9 cellular contexts compared by ENCODE assay signal in the genomic region with DNA sequence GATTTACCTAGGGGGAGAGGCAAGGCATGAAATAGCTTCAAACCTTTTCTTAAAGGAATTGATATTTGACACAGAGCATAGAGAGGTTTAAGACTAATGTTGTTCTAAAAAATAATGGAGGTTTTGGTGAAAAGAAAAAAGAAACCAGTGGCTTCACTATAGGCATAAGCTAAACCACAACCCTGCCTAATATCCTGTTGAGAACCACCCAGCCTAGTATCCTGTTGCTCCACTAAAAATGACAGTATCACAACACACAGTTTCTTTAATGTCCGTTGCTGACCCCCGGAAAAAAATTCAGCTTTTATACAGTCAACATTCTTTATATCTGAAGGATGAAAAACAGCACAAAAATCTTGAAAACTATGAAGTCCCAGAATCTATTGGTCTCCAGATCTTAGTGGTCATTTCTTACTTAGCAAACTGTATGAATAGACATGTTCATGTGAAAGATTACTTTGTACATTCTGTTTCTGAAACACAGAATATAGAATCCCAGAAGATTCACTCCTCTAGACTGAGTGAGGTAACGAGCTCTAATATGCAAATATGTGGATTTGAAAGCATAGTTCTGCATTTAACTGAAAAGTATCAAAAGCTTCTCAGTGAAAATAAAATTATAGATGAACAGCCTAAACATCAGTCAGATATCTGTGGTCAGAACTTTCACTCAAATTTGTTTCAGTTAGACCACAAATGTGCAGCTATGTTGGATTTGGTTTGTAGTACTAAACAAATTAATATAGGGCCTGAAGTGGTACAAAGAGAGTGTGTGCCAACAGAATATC. TPM values are rescaled to one million over a fixed set of nuclear protein-coding genes. Genes with fewer than 3 reads are reported as not detected.
A peak's percentile ranks its signal among the peaks of the same experiment; 100 is the strongest.
DNase-seq lines count a peak whose midpoint lies in the region; ATAC-seq and TF ChIP-seq lines count a peak whose summit lies in the region.
"Had no signal": no experiment of that assay in that cellular context is flagged by ENCODE, and none has a peak within 500 bp of the region (broad histone marks: within the 10 kb centered on the region; RNA-seq: fewer than 3 reads in every experiment).

No MANE protein-coding gene starts in this region.

- no peaks in the 10 kb centered on the region for H3F3A ChIP-seq in DOHH2 (ENCODE audit: control insufficient read depth, insufficient read depth)

- no peak overlapping the region for H3K4me3 ChIP-seq in DOHH2 (ENCODE audit: low read length)
- H3K4me3 ChIP-seq in A673 (ENCODE audit: low read depth, low read length, poor library complexity, severe bottlenecking), result no peak overlapping the region
- H3K4me3 ChIP-seq in H7 (ENCODE audit: insufficient read depth, low read depth, low read length), result no peak overlapping the region
- H3K4me3 ChIP-seq in coronary artery, result no peak overlapping the region

- H3K36me3 Mint-ChIP-seq in activated CD4-positive, alpha-beta memory T cell treated with anti-CD3 and anti-CD28 coated beads, Interleukin-2, amount 10 ng/mL, durations not matched to agents 7 days and 5 days (ENCODE audit: low read depth), result peaks cover 30% of the 10 kb centered on the region

- H3K36me3 ChIP-seq in DOHH2 (ENCODE audit: control insufficient read depth, low read length), result no peaks in the 10 kb centered on the region
- H3K36me3 ChIP-seq in A673 (ENCODE audit: insufficient read depth, low read length, poor library complexity, severe bottlenecking), result no peaks in the 10 kb centered on the region
- no peaks in the 10 kb centered on the region for H3K36me3 ChIP-seq in H7 (replicated peaks; ENCODE audit: control insufficient read depth, insufficient read depth, low read length)

- H3K4me1 Mint-ChIP-seq in activated CD4-positive, alpha-beta memory T cell treated with anti-CD3 and anti-CD28 coated beads, Interleukin-2, amount 10 ng/mL, durations not matched to agents 7 days and 5 days, result peaks cover 32% of the 10 kb centered on the region

- H3K27ac Mint-ChIP-seq in activated CD4-positive, alpha-beta memory T cell treated with anti-CD3 and anti-CD28 coated beads, Interleukin-2, amount 10 ng/mL, durations not matched to agents 7 days and 5 days, result peak overlapping the region; percentile 88

- peak overlapping the region; percentile 65 for H3K4me3 Mint-ChIP-seq in activated CD4-positive, alpha-beta memory T cell treated with anti-CD3 and anti-CD28 coated beads, Interleukin-2, amount 10 ng/mL, durations not matched to agents 7 days and 5 days

- H3K27me3 ChIP-seq in DOHH2 (ENCODE audit: control insufficient read depth, low read length), result no peaks in the 10 kb centered on the region
- H3K27me3 ChIP-seq in A673 (replicated peaks; ENCODE audit: insufficient read depth, low read depth, low read length, poor library complexity), result no peaks in the 10 kb centered on the region
- no peaks in the 10 kb centered on the region for H3K27me3 ChIP-seq in H7 (ENCODE audit: control insufficient read depth, insufficient read depth, low read length)

- H3K27me3 Mint-ChIP-seq in activated CD4-positive, alpha-beta memory T cell treated with anti-CD3 and anti-CD28 coated beads, Interleukin-2, amount 10 ng/mL, durations not matched to agents 7 days and 5 days, result no peaks in the 10 kb centered on the region

- H3K4me1 ChIP-seq in DOHH2 (ENCODE audit: control insufficient read depth, low read length) (peaks cover 15% of the 10 kb centered on the region), A673 (ENCODE audit: insufficient read depth, low read length, poor library complexity, severe bottlenecking) (no peaks in the 10 kb centered on the region)

- POLR2A ChIA-PET in activated CD4-positive, alpha-beta memory T cell treated with anti-CD3 and anti-CD28 coated beads, Interleukin-2, amount 10 ng/mL, durations not matched to agents 7 days and 5 days (lab: Charles Lee), result interaction anchor here (0.9 to 3.8 kb wide), 6 partner anchors 31 to 92 kb away, joined by 3 to 75 read pairs (median 4); partner anchors contain the start of genes GALC and GPR65
- POLR2A ChIA-PET in A673 (lab: Charles Lee; ENCODE audit: low non-redundant PET), result no interaction called here

- CTCF ChIA-PET in activated CD4-positive, alpha-beta memory T cell treated with anti-CD3 and anti-CD28 coated beads, Interleukin-2, amount 10 ng/mL, durations not matched to agents 7 days and 5 days (lab: Charles Lee), result interaction anchor here (1.0 to 4.2 kb wide), 6 partner anchors 39 to 217 kb away, joined by 3 to 18 read pairs (median 6); partner anchors contain the start of gene GALC
- CTCF ChIA-PET in A673 (lab: Charles Lee), result no interaction called here

- H3K9me2 ChIP-seq in DOHH2 (replicated peaks; ENCODE audit: control insufficient read depth, low read length), result no peaks in the 10 kb centered on the region

- no peaks in the 10 kb centered on the region for H4K20me1 ChIP-seq in DOHH2 (ENCODE audit: control insufficient read depth, insufficient read depth, low read depth, low read length)

- no peak overlapping the region for H3K27ac ChIP-seq in DOHH2 (ENCODE audit: low read depth, low read length)
- H3K27ac ChIP-seq in A673 (ENCODE audit: low read depth, low read length, poor library complexity, severe bottlenecking), result no peak overlapping the region
- no peak overlapping the region for H3K27ac ChIP-seq in coronary artery

- H3K79me2 ChIP-seq in DOHH2 (ENCODE audit: control insufficient read depth, low read length), result no peaks in the 10 kb centered on the region

- no peaks in the 10 kb centered on the region for H3K9me3 ChIP-seq in DOHH2 (ENCODE audit: control insufficient read depth, insufficient read depth, low read length)
- no peaks in the 10 kb centered on the region for H3K9me3 ChIP-seq in A673 (ENCODE audit: low read depth, low read length, poor library complexity, severe bottlenecking)

- BruUV-seq in A673 (replicated peaks; lab: Mats Ljungman, UMichigan), result no TSS peak

- no peak for DNase-seq in activated CD4-positive, alpha-beta memory T cell treated with anti-CD3 and anti-CD28 coated beads, Interleukin-2, amount 10 ng/mL, durations not matched to agents 7 days and 5 days
- DNase-seq in OCI-M2 (lab: John Stamatoyannopoulos, UW; ENCODE audit: unreplicated experiment), result no peak
- DNase-seq in A673 (ENCODE audit: low spot score), result no peak
- DNase-seq in H7, result no peak
- DNase-seq in coronary artery (ENCODE audit: low spot score), result no peak
- DNase-seq: SHP77 had no signal

- ATAC-seq in GM19395 (IDR thresholded peaks at IDR 0.05; ENCODE audit: unreplicated experiment), result peak; percentile 95
- peak; percentile 69 for ATAC-seq in HG03060 (IDR thresholded peaks at IDR 0.05; ENCODE audit: low read depth, unreplicated experiment)

- H3K4me2 ChIP-seq in DOHH2 (ENCODE audit: low read length), result peak overlapping the region; percentile 32; the same call in 1 of the 2 replicates

- no peaks in the 10 kb centered on the region for H3K9me3 Mint-ChIP-seq in activated CD4-positive, alpha-beta memory T cell treated with anti-CD3 and anti-CD28 coated beads, Interleukin-2, amount 10 ng/mL, durations not matched to agents 7 days and 5 days

- TF ChIP-seq CTCF in DOHH2 (IDR thresholded peaks at IDR 0.05; ENCODE audit: low read depth, low read length, poor library complexity, severe bottlenecking), result no peak
- TF ChIP-seq CTCF in A673 (conservative IDR thresholded peaks at IDR 0.05; ENCODE audit: low read depth, low read length), result no peak
- TF ChIP-seq CTCF in coronary artery (IDR thresholded peaks at IDR 0.05), result no peak

- intact Hi-C loops in A673 (cut with micrococcal nuclease; ENCODE audit: unreplicated experiment), result no loop called here

RNA-seq across cellular contexts. Expression of gene GALC, which starts 40.5 kb away (rescaled TPM):
- total RNA-seq in activated CD4-positive, alpha-beta memory T cell treated with anti-CD3 and anti-CD28 coated beads, Interleukin-2, amount 10 ng/mL, durations not matched to agents 7 days and 5 days, result 10 to 100 TPM; 24.3 to 27.6 TPM
- 9.5 and 11.5 TPM in 2 replicates for total RNA-seq in A673 (2021)
- total RNA-seq in H7 (2014; rRNA removed; shearing (Covaris generic)), result 8.7 and 11.9 TPM in 2 replicates

RNA-seq across cellular contexts. Expression of gene GPR65, which starts 52.4 kb away (rescaled TPM):
- total RNA-seq in activated CD4-positive, alpha-beta memory T cell treated with anti-CD3 and anti-CD28 coated beads, Interleukin-2, amount 10 ng/mL, durations not matched to agents 7 days and 5 days, result 10 to 100 TPM; 22.9 to 23.7 TPM
- total RNA-seq in A673 (2021), result not detected in 2 replicates
- total RNA-seq in H7 (2014; rRNA removed; shearing (Covaris generic)), result not detected in 2 replicates

Comparison
In these comparisons a context has a peak if more than half of its experiments do, and no peak if none do; other contexts are left out.
1. RNA of gene GPR65, which starts 52.4 kb away (total RNA-seq): 22.9 to 23.7 TPM in activated CD4-positive, alpha-beta memory T cell treated with anti-CD3 and anti-CD28 coated beads, Interleukin-2, amount 10 ng/mL, durations not matched to agents 7 days and 5 days; not detected in A673 and not detected in H7; every median in the first group is over 10 times any median in the second.